Comparison of ENCODE assay signal across 23 cellular contexts in the genomic region with DNA sequence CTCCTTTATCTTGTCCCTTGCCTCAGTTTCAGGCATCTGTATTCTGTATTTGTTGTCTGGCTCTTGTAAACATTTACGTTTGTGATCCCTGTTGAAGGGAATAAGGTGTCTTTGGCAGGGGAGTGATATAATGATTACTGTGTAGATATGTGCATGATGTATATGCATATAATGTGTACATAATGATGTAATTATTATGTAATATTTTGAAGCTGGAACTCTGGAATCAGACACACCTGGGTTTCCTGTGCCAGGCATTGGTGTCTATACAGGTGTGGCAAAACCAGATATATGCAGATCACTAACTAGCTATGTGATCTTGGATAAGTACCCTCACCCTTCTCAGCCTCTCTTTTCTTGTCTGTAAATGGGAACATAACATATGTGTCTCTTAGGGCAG.
"Had no signal": no experiment of that assay in that cellular context is flagged by ENCODE, and none has a peak within 500 bp of the region (broad histone marks: within the 10 kb centered on the region; RNA-seq: fewer than 3 reads in every experiment).

No MANE protein-coding gene starts in this region.

- H3K27ac ChIP-seq: colonic mucosa, esophagus muscularis mucosa, foreskin keratinocyte, gastroesophageal sphincter, heart left ventricle, hepatocyte, left ventricle myocardium inferior, lower lobe of right lung had no signal

- DNase-seq: colonic mucosa; cortex of kidney; effector CD8-positive, alpha-beta T cell; effector memory CD8-positive, alpha-beta T cell; endodermal cell; erythroblast; foreskin keratinocyte; heart left ventricle; hypothalamus; immature natural killer cell; islet precursor cell; kidney; left colon; left ventricle myocardium inferior; lower lobe of right lung; mucosa of descending colon; naive B cell; naive thymus-derived CD8-positive, alpha-beta T cell had no signal

- H3K27me3 ChIP-seq: colonic mucosa, foreskin keratinocyte, heart left ventricle had no signal

- H3K36me3 ChIP-seq: colonic mucosa, esophagus muscularis mucosa, gastroesophageal sphincter, heart left ventricle, left ventricle myocardium inferior, lower lobe of right lung had no signal

- FAIRE-seq: endometrium, frontal cortex, kidney had no signal

- H3K4me3 ChIP-seq: colonic mucosa, esophagus muscularis mucosa, gastroesophageal sphincter, heart left ventricle, hepatocyte, left ventricle myocardium inferior, lower lobe of right lung, mucosa of descending colon had no signal
